19 cellular contexts compared by ENCODE assay signal in genomic region chr21:29102791-29103257, GRCh38. TPM values are rescaled to one million over a fixed set of nuclear protein-coding genes. Genes with fewer than 3 reads are reported as not detected.
DNase-seq lines count a peak whose midpoint lies in the region; ATAC-seq, FAIRE-seq and TF ChIP-seq lines count a peak whose summit lies in the region.
"Had no signal": no experiment of that assay in that cellular context is flagged by ENCODE, and none has a peak within 500 bp of the region (broad histone marks: within the 10 kb centered on the region; RNA-seq: fewer than 3 reads in every experiment).

No MANE protein-coding gene starts in this region.

- H3K27ac ChIP-seq in right lobe of liver, result peak overlapping the region in 1 of 3 donors; percentile 31
- H3K27ac ChIP-seq: Peyer's patch had no signal

- H3K36me3 ChIP-seq in right lobe of liver, result no peaks in the 10 kb centered on the region
- H3K36me3 ChIP-seq: HAP-1, Peyer's patch had no signal

- TF ChIP-seq POLR2A in NB4 (IDR thresholded peaks at IDR 0.05; ENCODE audit: extremely low read depth, insufficient read length), result no peak
- TF ChIP-seq POLR2A in right lobe of liver (IDR thresholded peaks at IDR 0.05), result no peak

- TF ChIP-seq CTCF in NB4 (IDR thresholded peaks at IDR 0.05; ENCODE audit: low read depth, low read length) (no peak), right lobe of liver (IDR thresholded peaks at IDR 0.05) (no peak), GM13976 (IDR thresholded peaks at IDR 0.05; ENCODE audit: borderline replicate concordance, control extremely low read depth, extremely low read depth, insufficient read depth, missing control alignments) (no peak)

- peak; percentile 40 to 91 (median 76) for ATAC-seq in right lobe of liver
- no peak for ATAC-seq in GM18861 (IDR thresholded peaks at IDR 0.05; ENCODE audit: unreplicated experiment)
- no peak for ATAC-seq in GM21576 (IDR thresholded peaks at IDR 0.05; ENCODE audit: unreplicated experiment)
- ATAC-seq: K562 had no signal

- no peaks in the 10 kb centered on the region for H3K9me3 ChIP-seq in right lobe of liver
- H3K9me3 ChIP-seq: HAP-1, Peyer's patch had no signal

- H3K4me1 ChIP-seq in right lobe of liver, result peaks cover 0 to 5% (median 0%) of the 10 kb centered on the region in 4 donors
- H3K4me1 ChIP-seq: HAP-1 had no signal

- no peaks in the 10 kb centered on the region for H3K27me3 ChIP-seq in right lobe of liver
- H3K27me3 ChIP-seq: BLaER1 treated with 17β-estradiol and CSF1 and Interleukin-3, amounts not matched to agents 10 nM and 100 nM; Peyer's patch had no signal

- DNase-seq in ELR (ENCODE audit: low read depth) (peak; percentile 13), NB4 (ENCODE audit: low read depth) (peak; percentile 70), fibroblast of gingiva (ENCODE audit: low read depth) (peak; percentile 24), right lobe of liver (no peak), urothelium cell line (ENCODE audit: low spot score) (no peak), GM13976 (ENCODE audit: low spot score) (no peak)
- DNase-seq: DMS79, NCI-H1105 treated with DMSO at 0.1 percent for 48 hours, NCI-H1694, NCI-H2081 treated with DMSO at 0.1 percent for 48 hours, Peyer's patch had no signal

- H3K4me3 ChIP-seq in NB4 (ENCODE audit: low read depth, low read length) (no peak overlapping the region), right lobe of liver (no peak overlapping the region)
- H3K4me3 ChIP-seq: BLaER1 treated with 17β-estradiol and CSF1 and Interleukin-3, amounts not matched to agents 10 nM and 100 nM; HAP-1; K562; Peyer's patch had no signal

- FAIRE-seq in urothelium cell line (lab: Jason Lieb, UNC), result no peak
- FAIRE-seq: D721Med, K562 had no signal

- intact Hi-C loops in right lobe of liver (cut with DNase I), result no loop called here

- WGBS in right lobe of liver (ENCODE audit: insufficient coverage, low coverage, low lambda C conversion rate, missing lambda C conversion rate), result 71% methylated on average over 2 of the region's 2 CpGs

- in situ Hi-C loops in GM13976 (cut with MboI; ENCODE audit: low sequenced_read_pairs, unreplicated experiment), result no loop called here

RNA-seq across cellular contexts. Expression of gene MAP3K7CL, which starts 27.6 kb away (rescaled TPM):
- total RNA-seq in right lobe of liver, result 1 to 10 TPM; 2.0 to 3.5 (median 2.8) TPM
- total RNA-seq: NCI-H460, SK-MEL-5 had no signal

RNA-seq across cellular contexts. Expression of gene CCT8, which starts 29.4 kb away (rescaled TPM):
- total RNA-seq in right lobe of liver, result 10 to 100 TPM; 34.3 to 83.1 (median 55.0) TPM

Comparison
In these comparisons a context has a peak if more than half of its experiments do, and no peak if none do; other contexts are left out.
1. DNase-seq: peak in ELR (single experiment), NB4 (single experiment) and fibroblast of gingiva (single experiment); none in right lobe of liver (0 of 3), urothelium cell line (single experiment) and GM13976 (single experiment).
2. ATAC-seq: peak in right lobe of liver (4 of 4); none in GM18861 (single experiment) and GM21576 (single experiment).